19 cellular contexts compared by ENCODE assay signal in genomic region chr16:73298562-73298961, GRCh38.
A peak's percentile ranks its signal among the peaks of the same experiment; 100 is the strongest.
DNase-seq lines count a peak whose midpoint lies in the region; ATAC-seq and TF ChIP-seq lines count a peak whose summit lies in the region.
"Had no signal": no experiment of that assay in that cellular context is flagged by ENCODE, and none has a peak within 500 bp of the region (broad histone marks: within the 10 kb centered on the region; RNA-seq: fewer than 3 reads in every experiment).

No MANE protein-coding gene starts in this region.

- peaks cover 2% of the 10 kb centered on the region for H3K4me1 ChIP-seq in mesendoderm (ENCODE audit: control insufficient read depth, low read depth, low read length)
- H3K4me1 ChIP-seq in naive thymus-derived CD4-positive, alpha-beta T cell (ENCODE audit: control insufficient read depth in 2 of 2, insufficient read depth in 2 of 2, low read length in 2 of 2): no peaks in the 10 kb centered on the region
- H3K4me1 ChIP-seq: esophagus muscularis mucosa had no signal

- no peak for ATAC-seq in naive thymus-derived CD4-positive, alpha-beta T cell
- ATAC-seq in GM19452 (IDR thresholded peaks at IDR 0.05; ENCODE audit: unreplicated experiment) (no peak), natural killer cell (no peak)
- ATAC-seq: left ventricle myocardium superior had no signal

- no peak overlapping the region for H3K27ac ChIP-seq in mesendoderm (ENCODE audit: low read depth, low read length)
- no peak overlapping the region for H3K27ac ChIP-seq in naive thymus-derived CD4-positive, alpha-beta T cell (ENCODE audit: low read depth, low read length)
- H3K27ac ChIP-seq: esophagus muscularis mucosa, HL-60 had no signal

- H3K9me3 ChIP-seq in naive thymus-derived CD4-positive, alpha-beta T cell (ENCODE audit: control insufficient read depth in 2 of 3, low read length in 3 of 3): no peaks in the 10 kb centered on the region
- H3K9me3 ChIP-seq: esophagus muscularis mucosa had no signal

- no CpG with 5 or more reads among the region's 3 CpGs for WGBS in mesendoderm (ENCODE audit: extremely low coverage, insufficient coverage, low lambda C conversion rate)

- POLR2A ChIA-PET in naive thymus-derived CD4-positive, alpha-beta T cell (lab: Charles Lee): no interaction called here

- H2BK15ac ChIP-seq in mesendoderm (replicated peaks; ENCODE audit: low read depth): no peak overlapping the region

- no peak overlapping the region for H2BK120ac ChIP-seq in mesendoderm (ENCODE audit: low read depth, low read length)

- H3K36me3 Mint-ChIP-seq in naive thymus-derived CD4-positive, alpha-beta T cell: no peaks in the 10 kb centered on the region
- H3K36me3 Mint-ChIP-seq in natural killer cell: no peaks in the 10 kb centered on the region

- H3K4me3 Mint-ChIP-seq in naive thymus-derived CD4-positive, alpha-beta T cell: no peak overlapping the region
- no peak overlapping the region for H3K4me3 Mint-ChIP-seq in natural killer cell
- H3K4me3 Mint-ChIP-seq: activated CD4-positive, alpha-beta T cell treated with anti-CD3 and anti-CD28 coated beads, Interleukin-2, amount 10 ng/mL, durations not matched to agents 7 days and 5 days; central memory CD8-positive, alpha-beta T cell had no signal

- no peak overlapping the region for H2AK5ac ChIP-seq in mesendoderm (ENCODE audit: low read length)

- no peaks in the 10 kb centered on the region for H3K36me3 ChIP-seq in mesendoderm (ENCODE audit: control insufficient read depth, insufficient read depth, low read length)
- no peaks in the 10 kb centered on the region for H3K36me3 ChIP-seq in naive thymus-derived CD4-positive, alpha-beta T cell (ENCODE audit: control insufficient read depth in 2 of 3, insufficient read depth in 3 of 3, low read length in 3 of 3)
- H3K36me3 ChIP-seq: esophagus muscularis mucosa had no signal

- no peak overlapping the region for H3K4ac ChIP-seq in mesendoderm (ENCODE audit: low read depth, low read length)

- no peak overlapping the region for H4K8ac ChIP-seq in mesendoderm (ENCODE audit: low read depth, low read length)

- no peak overlapping the region for H3K23ac ChIP-seq in mesendoderm (ENCODE audit: low read length)

- intact Hi-C loops in naive thymus-derived CD4-positive, alpha-beta T cell (cut with micrococcal nuclease): no loop called here
- intact Hi-C loops in natural killer cell (cut with micrococcal nuclease): no loop called here

- H3K56ac ChIP-seq in mesendoderm (ENCODE audit: low read length): no peak overlapping the region

- H3K79me2 ChIP-seq in mesendoderm (ENCODE audit: control insufficient read depth, insufficient read depth, low read length): no peaks in the 10 kb centered on the region

- TF ChIP-seq CTCF in GM12865 (IDR thresholded peaks at IDR 0.05; ENCODE audit: insufficient read depth, low read depth, low read length, missing control alignments) (no peak), astrocyte of the spinal cord (IDR thresholded peaks at IDR 0.05; ENCODE audit: low read depth, low read length) (no peak), natural killer cell (IDR thresholded peaks at IDR 0.05) (no peak)

- in situ Hi-C loops in astrocyte of the spinal cord (cut with HindIII; ENCODE audit: low sequenced_read_pairs): no loop called here

- no peaks in the 10 kb centered on the region for H3K79me1 ChIP-seq in mesendoderm (ENCODE audit: low read length)

- no peaks in the 10 kb centered on the region for H3K27me3 ChIP-seq in mesendoderm (ENCODE audit: insufficient read depth, low read length, poor library complexity)
- no peaks in the 10 kb centered on the region for H3K27me3 ChIP-seq in naive thymus-derived CD4-positive, alpha-beta T cell (ENCODE audit: control insufficient read depth in 2 of 2, insufficient read depth in 2 of 2, low read length in 2 of 2)
- H3K27me3 ChIP-seq: esophagus muscularis mucosa had no signal

- no peak overlapping the region for H3K18ac ChIP-seq in mesendoderm (ENCODE audit: low read length)

- no peak overlapping the region for H2BK5ac ChIP-seq in mesendoderm (ENCODE audit: low read length)

- H3K9me3 Mint-ChIP-seq in naive thymus-derived CD4-positive, alpha-beta T cell: peaks cover 0 to 2% (median 0%) of the 10 kb centered on the region in 11 donors
- no peaks in the 10 kb centered on the region for H3K9me3 Mint-ChIP-seq in natural killer cell
- H3K9me3 Mint-ChIP-seq: activated CD4-positive, alpha-beta T cell treated with anti-CD3 and anti-CD28 coated beads, Interleukin-2, amount 10 ng/mL, durations not matched to agents 7 days and 5 days; activated T-helper 2 cell treated with anti-CD3 and anti-CD28 coated beads, Interferon-gamma antibody, Interleukin-2, Interleukin-4, amounts not matched to agents 10 μg/mL and 5 μg/mL and 100 μg/mL, durations not matched to agents 14 hours and 24 hours and 36 hours; central memory CD8-positive, alpha-beta T cell had no signal

- H3K9ac ChIP-seq in mesendoderm (ENCODE audit: low read length): no peak overlapping the region

- H3K27ac Mint-ChIP-seq in naive thymus-derived CD4-positive, alpha-beta T cell: peak overlapping the region in 1 of 9 donors; percentile 50
- H3K27ac Mint-ChIP-seq in natural killer cell: no peak overlapping the region
- H3K27ac Mint-ChIP-seq: activated CD4-positive, alpha-beta T cell treated with anti-CD3 and anti-CD28 coated beads, Interleukin-2, amount 10 ng/mL, durations not matched to agents 7 days and 5 days; activated T-helper 2 cell treated with anti-CD3 and anti-CD28 coated beads, Interferon-gamma antibody, Interleukin-2, Interleukin-4, amounts not matched to agents 10 μg/mL and 5 μg/mL and 100 μg/mL, durations not matched to agents 14 hours and 24 hours and 36 hours had no signal

- peaks cover 0 to 4% (median 0%) of the 10 kb centered on the region in 7 donors for H3K4me1 Mint-ChIP-seq in naive thymus-derived CD4-positive, alpha-beta T cell
- no peaks in the 10 kb centered on the region for H3K4me1 Mint-ChIP-seq in natural killer cell
- H3K4me1 Mint-ChIP-seq: activated CD4-positive, alpha-beta T cell treated with anti-CD3 and anti-CD28 coated beads, Interleukin-2, amount 10 ng/mL, durations not matched to agents 7 days and 5 days; central memory CD8-positive, alpha-beta T cell had no signal

- CTCF ChIA-PET in naive thymus-derived CD4-positive, alpha-beta T cell (lab: Charles Lee): no interaction called here

- no peak overlapping the region for H3K4me2 ChIP-seq in mesendoderm (ENCODE audit: low read length)

- no peaks in the 10 kb centered on the region for H3K27me3 Mint-ChIP-seq in naive thymus-derived CD4-positive, alpha-beta T cell
- no peaks in the 10 kb centered on the region for H3K27me3 Mint-ChIP-seq in natural killer cell (ENCODE audit: low read depth in 2 of 2)
- H3K27me3 Mint-ChIP-seq: activated CD4-positive, alpha-beta T cell treated with anti-CD3 and anti-CD28 coated beads, Interleukin-2, amount 10 ng/mL, durations not matched to agents 7 days and 5 days; central memory CD8-positive, alpha-beta T cell had no signal

- DNase-seq in GM12865 (ENCODE audit: low read depth): peak; percentile 52
- peak; percentile 20 for DNase-seq in HS-27A (ENCODE audit: low read depth)
- peak; percentile 11 for DNase-seq in astrocyte of the spinal cord (ENCODE audit: low read depth, low spot score)
- DNase-seq in mesendoderm: peak; percentile 92
- no peak for DNase-seq in T-helper 9 cell
- no peak for DNase-seq in naive thymus-derived CD4-positive, alpha-beta T cell
- DNase-seq in natural killer cell: no peak
- DNase-seq: activated CD4-positive, alpha-beta T cell treated with anti-CD3 and anti-CD28 coated beads, Interleukin-2, amount 10 ng/mL, durations not matched to agents 7 days and 5 days; left ventricle myocardium superior; NCI-H1105 treated with DMSO at 0.1 percent for 48 hours; NCI-H82; nucleus accumbens; stimulated activated CD4-positive, alpha-beta T cell treated with anti-CD3 and anti-CD28 coated beads, Interleukin-1b, Interleukin-23, amount 100 ng/mL, for 48 hours; stimulated activated naive CD4-positive, alpha-beta T cell had no signal

- no peak overlapping the region for H3K4me3 ChIP-seq in GM12865 (ENCODE audit: low read depth, low read length)
- H3K4me3 ChIP-seq in astrocyte of the spinal cord (ENCODE audit: low read depth, low read length): no peak overlapping the region
- no peak overlapping the region for H3K4me3 ChIP-seq in mesendoderm (ENCODE audit: low read length)
- H3K4me3 ChIP-seq in naive thymus-derived CD4-positive, alpha-beta T cell (ENCODE audit: low read length): no peak overlapping the region
- H3K4me3 ChIP-seq: esophagus muscularis mucosa had no signal

- H4K5ac ChIP-seq in mesendoderm (ENCODE audit: low read length): no peak overlapping the region

Comparison
In these comparisons a context has a peak if more than half of its experiments do, and no peak if none do; other contexts are left out.
1. DNase-seq: peak in GM12865 (single experiment), HS-27A (single experiment), astrocyte of the spinal cord (single experiment) and mesendoderm (single experiment); none in T-helper 9 cell (single experiment), naive thymus-derived CD4-positive, alpha-beta T cell (0 of 9) and natural killer cell (single experiment).